18 cellular contexts compared by ENCODE assay signal in genomic region chr17:81027038-81027437, GRCh38. TPM values are rescaled to one million over a fixed set of nuclear protein-coding genes. Genes with fewer than 3 reads are reported as not detected.
DNase-seq lines count a peak whose midpoint lies in the region; ATAC-seq and TF ChIP-seq lines count a peak whose summit lies in the region.
"Had no signal": no experiment of that assay in that cellular context is flagged by ENCODE, and none has a peak within 500 bp of the region (broad histone marks: within the 10 kb centered on the region; RNA-seq: fewer than 3 reads in every experiment).

No MANE protein-coding gene starts in this region.

- H3K27ac Mint-ChIP-seq in nephron, result peak overlapping the region in 2 of 3 experiments; percentile 5 to 96
- H3K27ac Mint-ChIP-seq: endodermal cell; T-helper 2 cell treated with Interferon-gamma antibody and Interleukin-4, amounts not matched to agents 5 μg/mL and 100 μg/mL, for 36 hours had no signal

- no peak overlapping the region; the same call in 1 of the 2 replicates for H2AFZ ChIP-seq in GM23248

- H3K9me3 ChIP-seq in GM23248 (ENCODE audit: low read depth), result no peaks in the 10 kb centered on the region
- H3K9me3 ChIP-seq in HAP-1, result no peaks in the 10 kb centered on the region
- H3K9me3 ChIP-seq: adrenal gland, Caco-2, testis had no signal

- H3K27ac ChIP-seq in GM23248 (no peak overlapping the region), cingulate gyrus (ENCODE audit: low read depth, low read length) (peak overlapping the region; percentile 77)
- H3K27ac ChIP-seq: adrenal gland, testis had no signal

- peaks cover 18% of the 10 kb centered on the region for H3K27me3 Mint-ChIP-seq in nephron (ENCODE audit: low read depth)

- H3K27me3 ChIP-seq in GM23248 (replicated peaks; ENCODE audit: insufficient read depth) (peaks cover 38% of the 10 kb centered on the region), HAP-1 (ENCODE audit: low read depth) (no peaks in the 10 kb centered on the region)
- H3K27me3 ChIP-seq: testis had no signal

- DNase-seq in Ammon's horn (ENCODE audit: low spot score), result peak; percentile 34
- DNase-seq in GM23248, result peak; percentile 57
- no peak for DNase-seq in HAP-1 (ENCODE audit: low spot score in 2 of 2)
- DNase-seq in omental fat pad (ENCODE audit: low spot score), result no peak
- DNase-seq: activated CD4-positive, alpha-beta T cell treated with anti-CD3 and anti-CD28 coated beads for 1 hour; activated effector memory CD4-positive, alpha-beta T cell treated with Interleukin-2 at 50 U/mL for 16 hours; adrenal gland; Caco-2; endodermal cell; GF-D8; midbrain; NCI-H187; testis had no signal

- H3K9ac ChIP-seq in GM23248, result no peak overlapping the region

- in situ Hi-C loops in GM23248 (cut with MboI), result no loop called here
- in situ Hi-C loops in HAP-1 (cut with MboI; ENCODE audit: low sequenced_read_pairs), result no loop called here

- H4K20me1 ChIP-seq in GM23248 (ENCODE audit: insufficient read depth), result no peaks in the 10 kb centered on the region

- H3K9me3 Mint-ChIP-seq in nephron, result no peaks in the 10 kb centered on the region
- H3K9me3 Mint-ChIP-seq: endodermal cell had no signal

- H3K9me2 ChIP-seq in GM23248 (ENCODE audit: insufficient read depth), result no peaks in the 10 kb centered on the region

- ATAC-seq in HG03108 (IDR thresholded peaks at IDR 0.05; ENCODE audit: unreplicated experiment) (no peak), GM21367 (IDR thresholded peaks at IDR 0.05; ENCODE audit: unreplicated experiment) (no peak), omental fat pad (ENCODE audit: low FRiP score) (no peak)

- H3K79me2 ChIP-seq in GM23248 (ENCODE audit: insufficient read depth), result no peaks in the 10 kb centered on the region

- H3K4me3 ChIP-seq in GM23248, result peak overlapping the region; percentile 7; the same call in 1 of the 2 replicates
- H3K4me3 ChIP-seq in HAP-1, result no peak overlapping the region
- H3K4me3 ChIP-seq: adrenal gland, testis had no signal

- peak overlapping the region; percentile 44 for H3K4me2 ChIP-seq in GM23248 (ENCODE audit: unreplicated experiment)

- 11 to 16% methylated on average over 15 of the region's 15 CpGs for WGBS in GM23248 (ENCODE audit: low coverage in 1 of 2, low lambda C conversion rate in 2 of 2, missing lambda C conversion rate in 2 of 2), 2 experiments

- H3K36me3 ChIP-seq in GM23248 (ENCODE audit: low read depth) (no peaks in the 10 kb centered on the region), HAP-1 (replicated peaks) (no peaks in the 10 kb centered on the region)
- H3K36me3 ChIP-seq: adrenal gland had no signal

- peak overlapping the region in 2 of 3 experiments; percentile 0 to 30 for H3K4me3 Mint-ChIP-seq in nephron
- H3K4me3 Mint-ChIP-seq: endodermal cell; T-helper 2 cell treated with Interferon-gamma antibody and Interleukin-4, amounts not matched to agents 5 μg/mL and 100 μg/mL, for 36 hours had no signal

- H3F3A ChIP-seq in GM23248 (ENCODE audit: insufficient read depth), result peaks cover 7% of the 10 kb centered on the region

- H3K4me1 ChIP-seq in GM23248 (ENCODE audit: insufficient read depth) (no peaks in the 10 kb centered on the region), HAP-1 (no peaks in the 10 kb centered on the region)
- H3K4me1 ChIP-seq: adrenal gland, Caco-2, testis had no signal

- H3K4me1 Mint-ChIP-seq in nephron, result peaks cover 42% of the 10 kb centered on the region

- H3K36me3 Mint-ChIP-seq in nephron (ENCODE audit: low read depth), result peaks cover 13% of the 10 kb centered on the region

- TF ChIP-seq CTCF in nephron (IDR thresholded peaks at IDR 0.05; ENCODE audit: unreplicated experiment in 3 of 3) (no peak), omental fat pad (IDR thresholded peaks at IDR 0.05) (no peak)

RNA-seq across cellular contexts. Expression of gene BAIAP2, which starts 7.9 kb away (rescaled TPM):
- total RNA-seq in GM23248 (2014; rRNA removed; shearing (Covaris generic)), result 30.6 and 31.7 TPM in 2 replicates
- 28.2 and 31.5 TPM in 2 replicates for polyA plus RNA-seq in GM23248 (2016; fragmentation: Nextera tagmentation; extraction: Ambion mirVana)
- 10 to 100 TPM; 15.9 to 50.2 (median 36.4) TPM for total RNA-seq in omental fat pad

RNA-seq across cellular contexts. Expression of gene CHMP6, which starts 35.4 kb away (rescaled TPM):
- total RNA-seq in GM23248 (2014; rRNA removed; shearing (Covaris generic)), result 8.2 and 14.1 TPM in 2 replicates
- polyA plus RNA-seq in GM23248 (2016; fragmentation: Nextera tagmentation; extraction: Ambion mirVana), result 34.0 and 37.1 TPM in 2 replicates
- total RNA-seq in omental fat pad, result 10 to 100 TPM; 13.5 to 23.2 (median 16.8) TPM

Comparison
In these comparisons a context has a peak if more than half of its experiments do, and no peak if none do; other contexts are left out.
1. DNase-seq: peak in Ammon's horn (single experiment) and GM23248 (single experiment); none in HAP-1 (0 of 2) and omental fat pad (single experiment).